In genomic region chr17:8016632-8017424, GRCh38 we compare ENCODE assay signal across 8 cellular contexts. TPM values are rescaled to one million over a fixed set of nuclear protein-coding genes. Genes with fewer than 3 reads are reported as not detected.
A peak's percentile ranks its signal among the peaks of the same experiment; 100 is the strongest.
DNase-seq lines count a peak whose midpoint lies in the region; ATAC-seq and TF ChIP-seq lines count a peak whose summit lies in the region.

No MANE protein-coding gene starts in this region.

- H3K27me3 Mint-ChIP-seq in activated naive CD4-positive, alpha-beta T cell treated with anti-CD3 and anti-CD28 coated beads for 36 hours (ENCODE audit: low read depth): peaks cover 6% of the 10 kb centered on the region
- peaks cover 24% of the 10 kb centered on the region for H3K27me3 Mint-ChIP-seq in osteocyte (ENCODE audit: unreplicated experiment)

- ATAC-seq in GM21619 (IDR thresholded peaks at IDR 0.05; ENCODE audit: unreplicated experiment): no peak
- no peak for ATAC-seq in HG02588 (IDR thresholded peaks at IDR 0.05; ENCODE audit: unreplicated experiment)

- H3K4me1 Mint-ChIP-seq in activated naive CD4-positive, alpha-beta T cell treated with anti-CD3 and anti-CD28 coated beads for 36 hours (ENCODE audit: low read depth): peaks cover 4% of the 10 kb centered on the region
- H3K4me1 Mint-ChIP-seq in osteocyte (ENCODE audit: unreplicated experiment): peaks cover 15% of the 10 kb centered on the region

- peak; percentile 76 for DNase-seq in NCI-H748 (lab: John Stamatoyannopoulos, UW; ENCODE audit: unreplicated experiment)
- peak; percentile 80 for DNase-seq in activated naive CD4-positive, alpha-beta T cell treated with anti-CD3 and anti-CD28 coated beads for 36 hours
- peak; percentile 24 for DNase-seq in glomerular visceral epithelial cell (ENCODE audit: extremely low spot score)
- DNase-seq in osteocyte (ENCODE audit: extremely low spot score, unreplicated experiment): no peak
- no peak for DNase-seq in GOT3 (lab: John Stamatoyannopoulos, UW)

- CTCF ChIA-PET in activated naive CD4-positive, alpha-beta T cell treated with anti-CD3 and anti-CD28 coated beads for 36 hours (lab: Charles Lee): interaction anchor here (0.7 to 4.2 kb wide), 13 partner anchors 12 to 470 kb away, joined by 3 to 29 read pairs (median 6); partner anchors contain the start of gene GUCY2D

- no peaks in the 10 kb centered on the region for H3K36me3 Mint-ChIP-seq in activated naive CD4-positive, alpha-beta T cell treated with anti-CD3 and anti-CD28 coated beads for 36 hours (ENCODE audit: low read depth)
- H3K36me3 Mint-ChIP-seq in osteocyte (ENCODE audit: unreplicated experiment): no peaks in the 10 kb centered on the region

- intact Hi-C loops in activated naive CD4-positive, alpha-beta T cell treated with anti-CD3 and anti-CD28 coated beads for 36 hours (cut with micrococcal nuclease): loop anchor here (1.0 kb wide), 2 partner anchors 24 to 40 kb away; no protein-coding TSS in a partner anchor

- peak; percentile 81 for TF ChIP-seq CTCF in GM12873 (IDR thresholded peaks at IDR 0.05; ENCODE audit: insufficient read depth, low read depth, low read length, missing control alignments)
- peak; percentile 59 for TF ChIP-seq CTCF in osteocyte (IDR thresholded peaks at IDR 0.05)

- no peak overlapping the region for H3K27ac Mint-ChIP-seq in activated naive CD4-positive, alpha-beta T cell treated with anti-CD3 and anti-CD28 coated beads for 36 hours
- H3K27ac Mint-ChIP-seq in osteocyte (ENCODE audit: unreplicated experiment): peak overlapping the region; percentile 27

- H3K9me3 Mint-ChIP-seq in activated naive CD4-positive, alpha-beta T cell treated with anti-CD3 and anti-CD28 coated beads for 36 hours: no peaks in the 10 kb centered on the region
- no peaks in the 10 kb centered on the region for H3K9me3 Mint-ChIP-seq in osteocyte (ENCODE audit: unreplicated experiment)

- peak overlapping the region; percentile 61 for H3K4me3 Mint-ChIP-seq in activated naive CD4-positive, alpha-beta T cell treated with anti-CD3 and anti-CD28 coated beads for 36 hours
- H3K4me3 Mint-ChIP-seq in osteocyte (ENCODE audit: unreplicated experiment): peak overlapping the region; percentile 63

RNA-seq across cellular contexts. Expression of gene GUCY2D, which starts 14.4 kb away (rescaled TPM):
- not detected for total RNA-seq in activated naive CD4-positive, alpha-beta T cell treated with anti-CD3 and anti-CD28 coated beads for 36 hours
- not detected in 2 replicates for total RNA-seq in osteocyte

RNA-seq across cellular contexts. Expression of gene ALOX15B, which starts 22.0 kb away (rescaled TPM):
- not detected for total RNA-seq in activated naive CD4-positive, alpha-beta T cell treated with anti-CD3 and anti-CD28 coated beads for 36 hours
- not detected in 2 replicates for total RNA-seq in osteocyte

Comparison
In these comparisons a context has a peak if more than half of its experiments do, and no peak if none do; other contexts are left out.
1. DNase-seq: peak in NCI-H748 (single experiment), activated naive CD4-positive, alpha-beta T cell treated with anti-CD3 and anti-CD28 coated beads for 36 hours (single experiment) and glomerular visceral epithelial cell (single experiment); none in osteocyte (single experiment) and GOT3 (single experiment).